Comparison of ENCODE assay signal across 22 cellular contexts in genomic region chr1:199799116-199799515, GRCh38.
"Had no signal": no experiment of that assay in that cellular context is flagged by ENCODE, and none has a peak within 500 bp of the region (broad histone marks: within the 10 kb centered on the region; RNA-seq: fewer than 3 reads in every experiment).

No MANE protein-coding gene starts in this region.

- H3K27ac Mint-ChIP-seq: memory B cell; natural killer cell treated with Interleukin-12 subunit alpha and Interleukin-12 subunit beta and Interleukin-15 and Interleukin-18, amount 100 ng/mL, for 72 hours; progenitor cell of endocrine pancreas had no signal

- H3K36me3 Mint-ChIP-seq: memory B cell; natural killer cell treated with Interleukin-12 subunit alpha and Interleukin-12 subunit beta and Interleukin-15 and Interleukin-18, amount 100 ng/mL, for 72 hours had no signal

- H3K4me3 Mint-ChIP-seq: memory B cell; natural killer cell treated with Interleukin-12 subunit alpha and Interleukin-12 subunit beta and Interleukin-15 and Interleukin-18, amount 100 ng/mL, for 72 hours had no signal

- H3K27me3 ChIP-seq: gastrocnemius medialis, pancreas, stomach, transverse colon had no signal

- H3K27ac ChIP-seq: coronary artery, gastrocnemius medialis, left ventricle myocardium inferior, lower lobe of right lung, pancreas, stomach, thoracic aorta, transverse colon had no signal

- H3K4me1 Mint-ChIP-seq: memory B cell had no signal

- H3K4me3 ChIP-seq: coronary artery, gastrocnemius medialis, left ventricle myocardium inferior, lower lobe of right lung, pancreas, stomach, thoracic aorta, transverse colon had no signal

- H3K9me3 Mint-ChIP-seq: natural killer cell treated with Interleukin-12 subunit alpha and Interleukin-12 subunit beta and Interleukin-15 and Interleukin-18, amount 100 ng/mL, for 72 hours had no signal

- H3K4me1 ChIP-seq: gastrocnemius medialis, left ventricle myocardium inferior, lower lobe of right lung, stomach, transverse colon had no signal

- H3K27me3 Mint-ChIP-seq: progenitor cell of endocrine pancreas had no signal

- H3K9me3 ChIP-seq: gastrocnemius medialis, left ventricle myocardium inferior, lower lobe of right lung, pancreas, stomach, thoracic aorta, transverse colon had no signal

- DNase-seq: effector CD4-positive, alpha-beta T cell; gastrocnemius medialis; kidney; left cardiac atrium; left ventricle myocardium inferior; lower lobe of right lung; midbrain; occipital lobe; pancreas; right cardiac atrium; small intestine; stimulated activated CD4-positive, alpha-beta T cell treated with anti-CD3 and anti-CD28 coated beads, Interleukin-12 subunit alpha, Interleukin-12 subunit beta, amount 100 ng/mL, for 4 hours; stimulated activated naive CD4-positive, alpha-beta T cell; stomach; substantia nigra; transverse colon had no signal

- ATAC-seq: esophagus mucosa; gastrocnemius medialis; left cardiac atrium; lower lobe of right lung; natural killer cell treated with Interleukin-12 subunit alpha and Interleukin-12 subunit beta and Interleukin-15 and Interleukin-18, amount 100 ng/mL, for 72 hours; pancreas; right cardiac atrium had no signal

- H3K36me3 ChIP-seq: gastrocnemius medialis, left ventricle myocardium inferior, lower lobe of right lung, pancreas, stomach, thoracic aorta, transverse colon had no signal
